9 cellular contexts compared by ENCODE assay signal in genomic region chr17:59964455-59965328, GRCh38. TPM values are rescaled to one million over a fixed set of nuclear protein-coding genes. Genes with fewer than 3 reads are reported as not detected.
DNase-seq lines count a peak whose midpoint lies in the region; ATAC-seq, FAIRE-seq and TF ChIP-seq lines count a peak whose summit lies in the region.
"Had no signal": no experiment of that assay in that cellular context is flagged by ENCODE, and none has a peak within 500 bp of the region (broad histone marks: within the 10 kb centered on the region; RNA-seq: fewer than 3 reads in every experiment).

Gene RNFT1 (minus strand): TSS chr17:59964740. CDS start chr17:59964663, 77 bp downstream.

- CTCF ChIA-PET in WTC11 (lab: Charles Lee) = interaction anchor here (0.6 to 2.5 kb wide), 8 partner anchors 41 to 231 kb away, joined by 3 to 22 read pairs (median 4); no protein-coding TSS in a partner anchor

- H3K36me3 ChIP-seq in bronchial epithelial cell (ENCODE audit: control insufficient read depth, insufficient read depth, low read length) = no peaks in the 10 kb centered on the region

- H3K36me3 Mint-ChIP-seq in WTC11 = no peaks in the 10 kb centered on the region

- peaks cover 25% of the 10 kb centered on the region for H3K27me3 Mint-ChIP-seq in WTC11 (ENCODE audit: low read depth)

- peak within 1 kb of the TSS; percentile 8 to 96 (median 92) for H3K27ac ChIP-seq in skin epidermis

- TF ChIP-seq CTCF in WTC11 (IDR thresholded peaks at IDR 0.05) = no peak
- no peak for TF ChIP-seq CTCF in bronchial epithelial cell (IDR thresholded peaks at IDR 0.05; ENCODE audit: insufficient read depth, low read length, severe bottlenecking)

- H3K9me3 Mint-ChIP-seq in WTC11 = no peaks in the 10 kb centered on the region

- peak within 1 kb of the TSS; percentile 80 for H3K4me3 ChIP-seq in bronchial epithelial cell (ENCODE audit: low read depth, low read length)
- peak within 1 kb of the TSS; percentile 67 to 90 (median 80) for H3K4me3 ChIP-seq in skin epidermis

- peak within 1 kb of the TSS; percentile 67; the same call in 1 of the 2 replicates for H3K27ac Mint-ChIP-seq in WTC11

- peak; percentile 70 for ATAC-seq in HG03066 (IDR thresholded peaks at IDR 0.05; ENCODE audit: low read depth, unreplicated experiment)
- ATAC-seq in WTC11 = peak; percentile 92

- POLR2A ChIA-PET in WTC11 (lab: Charles Lee) = interaction anchor here (0.6 to 1.0 kb wide), 2 partner anchors 72 to 179 kb away, joined by 3 to 4 read pairs; partner anchors contain the start of genes RPS6KB1 and TUBD1

- no peak for FAIRE-seq in bronchial epithelial cell (lab: Jason Lieb, UNC)
- FAIRE-seq: A204.1 had no signal

- no peaks in the 10 kb centered on the region for H3K27me3 ChIP-seq in bronchial epithelial cell (ENCODE audit: control insufficient read depth, insufficient read depth, low read length)

- H3K4me1 Mint-ChIP-seq in WTC11 = peaks cover 11% of the 10 kb centered on the region

- peak within 1 kb of the TSS; percentile 79 for H3K4me3 Mint-ChIP-seq in WTC11

- DNase-seq in NCI-H2081 (lab: John Stamatoyannopoulos, UW) (peak; percentile 85 to 90), NCI-H2081 treated with DMSO at 0.1 percent for 48 hours (lab: John Stamatoyannopoulos, UW) (no peak), NCI-H2196 treated with DMSO at 0.1 percent for 48 hours (lab: John Stamatoyannopoulos, UW; ENCODE audit: unreplicated experiment) (peak; percentile 63), WTC11 (ENCODE audit: low spot score) (peak; percentile 86), bronchial epithelial cell (ENCODE audit: low read depth) (peak; percentile 58), iPS-NIHi11 (ENCODE audit: low spot score) (peak; percentile 98)

TF ChIP-seq in WTC11, 78 proteins besides CTCF, POLR2A, EP300 and RAD21 (continues in another document):
- TF ChIP-seq CREM (CRISPR knock-in tag; IDR thresholded peaks at IDR 0.05) = no peak
- TF ChIP-seq IRF2 (CRISPR knock-in tag; IDR thresholded peaks at IDR 0.05; ENCODE audit: borderline replicate concordance, low read depth) = no peak
- no peak for TF ChIP-seq ZNF671 (CRISPR knock-in tag; IDR thresholded peaks at IDR 0.05)
- 0 out of 2 replicates have a peak, but pooled peaks have one; percentile 15 for TF ChIP-seq SP1 (CRISPR knock-in tag; conservative IDR thresholded peaks at IDR 0.05)
- no peak for TF ChIP-seq PRDM15 (CRISPR knock-in tag; IDR thresholded peaks at IDR 0.05)
- TF ChIP-seq FOXP4 (CRISPR knock-in tag; IDR thresholded peaks at IDR 0.05) = no peak
- TF ChIP-seq ATF1 (CRISPR knock-in tag; IDR thresholded peaks at IDR 0.05) = no peak
- no peak for TF ChIP-seq USF2 (CRISPR knock-in tag; IDR thresholded peaks at IDR 0.05)
- 0 out of 2 replicates have a peak, but pooled peaks have one; percentile 31 for TF ChIP-seq ESRRA (CRISPR knock-in tag; IDR thresholded peaks at IDR 0.05; ENCODE audit: borderline replicate concordance)
- TF ChIP-seq FOXK1 (CRISPR knock-in tag; IDR thresholded peaks at IDR 0.05) = no peak; the same call in 1 of the 2 replicates
- TF ChIP-seq TCF7 (CRISPR knock-in tag; IDR thresholded peaks at IDR 0.05; ENCODE audit: low read depth) = no peak
- no peak for TF ChIP-seq EMX1 (CRISPR knock-in tag; IDR thresholded peaks at IDR 0.05)
- no peak for TF ChIP-seq ZBTB21 (CRISPR knock-in tag; IDR thresholded peaks at IDR 0.05; ENCODE audit: borderline replicate concordance)
- TF ChIP-seq TEAD1 (CRISPR knock-in tag; IDR thresholded peaks at IDR 0.05) = no peak; the same call in 1 of the 2 replicates
- no peak for TF ChIP-seq ZNF532 (CRISPR knock-in tag; IDR thresholded peaks at IDR 0.05; ENCODE audit: borderline replicate concordance)
- 0 out of 2 replicates have a peak, but pooled peaks have one; percentile 39 for TF ChIP-seq MAX (CRISPR knock-in tag; IDR thresholded peaks at IDR 0.05)
- no peak for TF ChIP-seq ZNF219 (CRISPR knock-in tag; IDR thresholded peaks at IDR 0.05; ENCODE audit: borderline replicate concordance)
- no peak for TF ChIP-seq NR3C1 (CRISPR knock-in tag; conservative IDR thresholded peaks at IDR 0.05; ENCODE audit: low read depth)

RNA-seq across cellular contexts. Expression of gene RNFT1, which starts in this region (rescaled TPM):
- 4.0 to 4.9 TPM (median 4.8 TPM) in 3 replicates for total RNA-seq in WTC11 (2021)
- 8.4 and 17.0 TPM in 2 replicates for total RNA-seq in bronchial epithelial cell
